Comparison of ENCODE assay signal across 17 cellular contexts in the genomic region with DNA sequence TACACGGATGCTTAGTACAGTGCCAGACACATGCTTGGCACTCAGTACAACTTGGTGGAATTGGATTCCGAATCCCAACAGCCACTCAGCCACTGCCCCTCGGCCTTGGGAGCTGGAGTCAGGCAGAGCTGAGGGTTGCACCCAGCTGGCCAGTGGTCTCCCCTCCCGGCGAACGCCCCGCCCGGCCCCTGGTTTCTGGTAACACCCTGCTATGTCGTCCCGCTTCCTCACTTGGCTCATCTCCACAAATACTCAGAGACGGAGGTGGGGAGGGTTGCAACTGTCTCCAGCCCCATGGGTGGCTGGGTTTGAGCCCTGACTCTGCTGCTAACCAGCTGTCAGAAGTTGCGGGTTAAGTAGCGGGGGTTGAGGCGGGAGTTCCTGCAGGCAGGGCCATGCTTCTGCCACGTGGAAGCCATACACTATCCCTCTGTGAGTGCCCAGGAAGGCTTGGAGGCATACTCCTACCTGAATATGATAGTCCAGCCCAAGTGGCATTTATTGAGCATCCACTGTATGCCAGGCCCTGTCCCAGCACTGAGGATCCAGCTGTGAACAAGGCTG.
DNase-seq lines count a peak whose midpoint lies in the region; ATAC-seq and TF ChIP-seq lines count a peak whose summit lies in the region.
"Had no signal": no experiment of that assay in that cellular context is flagged by ENCODE, and none has a peak within 500 bp of the region (broad histone marks: within the 10 kb centered on the region; RNA-seq: fewer than 3 reads in every experiment).

No MANE protein-coding gene starts in this region.

- H3K9me3 ChIP-seq in endodermal cell (ENCODE audit: control insufficient read depth, low read length) (peaks cover 15% of the 10 kb centered on the region), aorta (ENCODE audit: control insufficient read depth, low read length) (no peaks in the 10 kb centered on the region)
- no peaks in the 10 kb centered on the region for H3K9me3 ChIP-seq in naive thymus-derived CD4-positive, alpha-beta T cell (ENCODE audit: control insufficient read depth in 2 of 3, low read length in 3 of 3)

- DNase-seq in activated effector memory CD4-positive, alpha-beta T cell treated with anti-CD3 and anti-CD28 coated beads, Interleukin-2, amount 50 U/mL, for 16 hours = peak; percentile 56
- DNase-seq in activated effector memory CD4-positive, alpha-beta T cell treated with Interleukin-2 at 50 U/mL for 16 hours = no peak
- DNase-seq in endodermal cell (peak; percentile 31), aorta (peak in 1 of 2 donors; percentile 71)
- no peak for DNase-seq in naive thymus-derived CD4-positive, alpha-beta T cell
- DNase-seq in activated CD4-positive, alpha-beta T cell treated with anti-CD3 and anti-CD28 coated beads, Interleukin-2, amount 50 U/mL, for 4 hours = no peak
- no peak for DNase-seq in activated CD8-positive, alpha-beta memory T cell treated with anti-CD3 and anti-CD28 coated beads, Interleukin-2, amount 50 U/mL, for 48 hours
- DNase-seq in natural killer cell treated with Interleukin-12 subunit alpha and Interleukin-12 subunit beta and Interleukin-15 and Interleukin-18, amount 100 ng/mL, for 72 hours (ENCODE audit: low spot score) = no peak
- DNase-seq: 8988T; AML-193; Caco-2; CD8-positive, alpha-beta memory T cell; DND-41; GDM1; HCEC 1CT; HFFc6 had no signal

- no peak for TF ChIP-seq CTCF in endodermal cell (conservative IDR thresholded peaks at IDR 0.05)

- no peaks in the 10 kb centered on the region for H3K27me3 ChIP-seq in endodermal cell (ENCODE audit: control insufficient read depth, insufficient read depth, low read length, poor library complexity, severe bottlenecking)
- no peaks in the 10 kb centered on the region for H3K27me3 ChIP-seq in naive thymus-derived CD4-positive, alpha-beta T cell (ENCODE audit: control insufficient read depth in 2 of 2, insufficient read depth in 2 of 2, low read length in 2 of 2)
- no peaks in the 10 kb centered on the region for H3K27me3 ChIP-seq in aorta (ENCODE audit: control insufficient read depth in 1 of 2, insufficient read depth in 2 of 2, low read length in 1 of 2)
- H3K27me3 ChIP-seq: BLaER1 had no signal

- CTCF ChIA-PET in naive thymus-derived CD4-positive, alpha-beta T cell (lab: Charles Lee) = no interaction called here

- no peak overlapping the region for H3K4me3 Mint-ChIP-seq in endodermal cell
- H3K4me3 Mint-ChIP-seq in naive thymus-derived CD4-positive, alpha-beta T cell = no peak overlapping the region
- no peak overlapping the region for H3K4me3 Mint-ChIP-seq in natural killer cell treated with Interleukin-12 subunit alpha and Interleukin-12 subunit beta and Interleukin-15 and Interleukin-18, amount 100 ng/mL, for 72 hours
- H3K4me3 Mint-ChIP-seq: CD8-positive, alpha-beta memory T cell; HFFc6 had no signal

- H3K4me3 ChIP-seq in endodermal cell (ENCODE audit: low read length) (no peak overlapping the region), aorta (ENCODE audit: low read length in 2 of 2) (no peak overlapping the region)
- no peak overlapping the region for H3K4me3 ChIP-seq in naive thymus-derived CD4-positive, alpha-beta T cell (ENCODE audit: low read length)
- H3K4me3 ChIP-seq: BLaER1 had no signal

- H3K27ac ChIP-seq in endodermal cell (ENCODE audit: low read depth, low read length) = no peak overlapping the region
- H3K27ac ChIP-seq in naive thymus-derived CD4-positive, alpha-beta T cell (ENCODE audit: low read depth, low read length) = no peak overlapping the region
- H3K27ac ChIP-seq in aorta (ENCODE audit: low read depth in 1 of 2, low read length in 2 of 2) = no peak overlapping the region
- H3K27ac ChIP-seq: BLaER1 had no signal

- H3K4me1 Mint-ChIP-seq in endodermal cell = no peaks in the 10 kb centered on the region
- H3K4me1 Mint-ChIP-seq in naive thymus-derived CD4-positive, alpha-beta T cell = peaks cover 0 to 4% (median 0%) of the 10 kb centered on the region in 7 donors
- peaks cover 5 to 7% of the 10 kb centered on the region in 2 donors for H3K4me1 Mint-ChIP-seq in natural killer cell treated with Interleukin-12 subunit alpha and Interleukin-12 subunit beta and Interleukin-15 and Interleukin-18, amount 100 ng/mL, for 72 hours (ENCODE audit: low read depth in 2 of 2)
- H3K4me1 Mint-ChIP-seq: CD8-positive, alpha-beta memory T cell had no signal

- H3K27ac Mint-ChIP-seq in endodermal cell = no peak overlapping the region
- no peak overlapping the region for H3K27ac Mint-ChIP-seq in naive thymus-derived CD4-positive, alpha-beta T cell
- no peak overlapping the region for H3K27ac Mint-ChIP-seq in natural killer cell treated with Interleukin-12 subunit alpha and Interleukin-12 subunit beta and Interleukin-15 and Interleukin-18, amount 100 ng/mL, for 72 hours
- H3K27ac Mint-ChIP-seq: CD8-positive, alpha-beta memory T cell; HFFc6 had no signal

- H3K36me3 ChIP-seq in endodermal cell (ENCODE audit: control insufficient read depth, insufficient read depth, low read length) (no peaks in the 10 kb centered on the region), aorta (ENCODE audit: control insufficient read depth in 1 of 2, insufficient read depth in 2 of 2, low read length in 1 of 2) (no peaks in the 10 kb centered on the region)
- no peaks in the 10 kb centered on the region for H3K36me3 ChIP-seq in naive thymus-derived CD4-positive, alpha-beta T cell (ENCODE audit: control insufficient read depth in 2 of 3, insufficient read depth in 3 of 3, low read length in 3 of 3)
- H3K36me3 ChIP-seq: BLaER1 had no signal

- POLR2A ChIA-PET in naive thymus-derived CD4-positive, alpha-beta T cell (lab: Charles Lee) = no interaction called here

- intact Hi-C loops in naive thymus-derived CD4-positive, alpha-beta T cell (cut with micrococcal nuclease) = no loop called here
- intact Hi-C loops in aorta (cut with DNase I) = no loop called here

- WGBS in endodermal cell (ENCODE audit: insufficient coverage in 1 of 2, insufficient read length in 1 of 2), 2 experiments = 89 to 91% methylated on average over 5 to 15 of the region's 15 CpGs
- WGBS in aorta, 2 donors = 76 to 78% methylated on average over 15 of the region's 15 CpGs

- H3K9me3 Mint-ChIP-seq in endodermal cell = peaks cover 14% of the 10 kb centered on the region
- peaks cover 0 to 9% (median 6%) of the 10 kb centered on the region in 11 donors for H3K9me3 Mint-ChIP-seq in naive thymus-derived CD4-positive, alpha-beta T cell
- peaks cover 6% of the 10 kb centered on the region for H3K9me3 Mint-ChIP-seq in natural killer cell treated with Interleukin-12 subunit alpha and Interleukin-12 subunit beta and Interleukin-15 and Interleukin-18, amount 100 ng/mL, for 72 hours

- H3K4me1 ChIP-seq in endodermal cell (ENCODE audit: control insufficient read depth, insufficient read depth, low read length) (no peaks in the 10 kb centered on the region), aorta (ENCODE audit: control insufficient read depth in 1 of 2, insufficient read depth in 2 of 2, low read length in 2 of 2) (no peaks in the 10 kb centered on the region)
- no peaks in the 10 kb centered on the region for H3K4me1 ChIP-seq in naive thymus-derived CD4-positive, alpha-beta T cell (ENCODE audit: control insufficient read depth in 2 of 2, insufficient read depth in 2 of 2, low read length in 2 of 2)
- H3K4me1 ChIP-seq: BLaER1, Caco-2 had no signal

- peaks cover 9% of the 10 kb centered on the region for H3K27me3 Mint-ChIP-seq in endodermal cell (ENCODE audit: insufficient read depth)
- peaks cover 12 to 45% (median 25%) of the 10 kb centered on the region in 5 donors for H3K27me3 Mint-ChIP-seq in naive thymus-derived CD4-positive, alpha-beta T cell
- H3K27me3 Mint-ChIP-seq in natural killer cell treated with Interleukin-12 subunit alpha and Interleukin-12 subunit beta and Interleukin-15 and Interleukin-18, amount 100 ng/mL, for 72 hours = peaks cover 7 to 16% of the 10 kb centered on the region in 2 donors

- no peaks in the 10 kb centered on the region for H3K36me3 Mint-ChIP-seq in endodermal cell (ENCODE audit: low read depth)
- peaks cover 0 to 6% (median 0%) of the 10 kb centered on the region in 5 donors for H3K36me3 Mint-ChIP-seq in naive thymus-derived CD4-positive, alpha-beta T cell
- peaks cover 8% of the 10 kb centered on the region for H3K36me3 Mint-ChIP-seq in natural killer cell treated with Interleukin-12 subunit alpha and Interleukin-12 subunit beta and Interleukin-15 and Interleukin-18, amount 100 ng/mL, for 72 hours
- H3K36me3 Mint-ChIP-seq: CD8-positive, alpha-beta memory T cell had no signal

- peak; percentile 10 for ATAC-seq in naive thymus-derived CD4-positive, alpha-beta T cell
- peak; percentile 13 for ATAC-seq in aorta (ENCODE audit: low FRiP score)
- ATAC-seq in natural killer cell treated with Interleukin-12 subunit alpha and Interleukin-12 subunit beta and Interleukin-15 and Interleukin-18, amount 100 ng/mL, for 72 hours = no peak

- H3K9ac ChIP-seq in endodermal cell (ENCODE audit: extremely low read depth, low read length, poor library complexity, severe bottlenecking) = no peak overlapping the region
- H3K9ac ChIP-seq: BLaER1 had no signal

Comparison
In these comparisons a context has a peak if more than half of its experiments do, and no peak if none do; other contexts are left out.
1. DNase-seq: peak in activated effector memory CD4-positive, alpha-beta T cell treated with anti-CD3 and anti-CD28 coated beads, Interleukin-2, amount 50 U/mL, for 16 hours (single experiment) and endodermal cell (single experiment); none in activated effector memory CD4-positive, alpha-beta T cell treated with Interleukin-2 at 50 U/mL for 16 hours (single experiment), naive thymus-derived CD4-positive, alpha-beta T cell (0 of 9), activated CD4-positive, alpha-beta T cell treated with anti-CD3 and anti-CD28 coated beads, Interleukin-2, amount 50 U/mL, for 4 hours (0 of 2), activated CD8-positive, alpha-beta memory T cell treated with anti-CD3 and anti-CD28 coated beads, Interleukin-2, amount 50 U/mL, for 48 hours (single experiment) and natural killer cell treated with Interleukin-12 subunit alpha and Interleukin-12 subunit beta and Interleukin-15 and Interleukin-18, amount 100 ng/mL, for 72 hours (single experiment).
2. ATAC-seq: peak in naive thymus-derived CD4-positive, alpha-beta T cell (single experiment) and aorta (single experiment); none in natural killer cell treated with Interleukin-12 subunit alpha and Interleukin-12 subunit beta and Interleukin-15 and Interleukin-18, amount 100 ng/mL, for 72 hours (0 of 2).